ENCODE assay signal across 21 cellular contexts in genomic region chr21:42257091-42257760, GRCh38. TPM values are rescaled to one million over a fixed set of nuclear protein-coding genes. Genes with fewer than 3 reads are reported as not detected.
"Had no signal": no experiment of that assay in that cellular context is flagged by ENCODE, and none has a peak within 500 bp of the region (broad histone marks: within the 10 kb centered on the region; RNA-seq: fewer than 3 reads in every experiment).

No MANE protein-coding gene starts in this region.

- H3K4me3 ChIP-seq: right atrium auricular region, smooth muscle cell, thoracic aorta, upper lobe of right lung had no signal

- H3K36me3 Mint-ChIP-seq: activated naive CD4-positive, alpha-beta T cell treated with anti-CD3 and anti-CD28 coated beads, Interleukin-2, amount 50 U/mL, for 72 hours; WTC11 had no signal

- H3K27me3 Mint-ChIP-seq: activated CD4-positive, alpha-beta T cell treated with anti-CD3 and anti-CD28 coated beads for 36 hours; stimulated activated naive CD8-positive, alpha-beta T cell treated with anti-CD3 and anti-CD28 coated beads, Interleukin-15, amount 100 ng/mL, for 72 hours had no signal

- H3K27ac ChIP-seq: right atrium auricular region, thoracic aorta, upper lobe of right lung had no signal

- H3K9me3 ChIP-seq: right atrium auricular region, thoracic aorta, upper lobe of right lung had no signal

- H3K4me3 Mint-ChIP-seq: activated CD4-positive, alpha-beta T cell treated with anti-CD3 and anti-CD28 coated beads for 36 hours; nephron progenitor cell; stimulated activated naive CD8-positive, alpha-beta T cell treated with anti-CD3 and anti-CD28 coated beads, Interleukin-15, amount 100 ng/mL, for 72 hours; WTC11 had no signal

- H3K9me3 Mint-ChIP-seq: activated naive CD4-positive, alpha-beta T cell treated with anti-CD3 and anti-CD28 coated beads, Interleukin-2, amount 50 U/mL, for 72 hours; nephron progenitor cell; stimulated activated naive CD8-positive, alpha-beta T cell treated with anti-CD3 and anti-CD28 coated beads, Interleukin-15, amount 100 ng/mL, for 72 hours; WTC11 had no signal

- DNase-seq: activated CD4-positive, alpha-beta T cell treated with anti-CD3 and anti-CD28 coated beads for 36 hours; activated CD4-positive, alpha-beta T cell treated with anti-CD3 and anti-CD28 coated beads, Interleukin-2, amount 50 U/mL, for 48 hours; activated gamma-delta T cell treated with Interleukin-2 at 50 U/mL for 16 hours; amygdala; cortex of kidney; effector CD4-positive, alpha-beta T cell; hippocampal formation; islet precursor cell; midbrain; nephron progenitor cell; stimulated activated CD4-positive, alpha-beta T cell treated with anti-CD3 and anti-CD28 coated beads, Interleukin-4, amount 100 ng/mL, for 1 hour; stimulated activated naive CD8-positive, alpha-beta T cell treated with anti-CD3 and anti-CD28 coated beads, Interleukin-15, amount 100 ng/mL, for 72 hours; SW 1271; upper lobe of right lung had no signal

- H3K36me3 ChIP-seq: right atrium auricular region, thoracic aorta, upper lobe of right lung had no signal

- H3K27me3 ChIP-seq: right atrium auricular region, upper lobe of right lung had no signal

- H3K27ac Mint-ChIP-seq: activated CD4-positive, alpha-beta T cell treated with anti-CD3 and anti-CD28 coated beads for 36 hours; activated naive CD4-positive, alpha-beta T cell treated with anti-CD3 and anti-CD28 coated beads, Interleukin-2, amount 50 U/mL, for 72 hours; nephron progenitor cell; progenitor cell of endocrine pancreas; WTC11 had no signal

- H3K4me2 ChIP-seq: smooth muscle cell had no signal

RNA-seq across cellular contexts. Expression of gene TFF3, which starts 58.0 kb away (rescaled TPM):
- total RNA-seq: activated CD4-positive, alpha-beta T cell treated with anti-CD3 and anti-CD28 coated beads for 36 hours; activated naive CD4-positive, alpha-beta T cell treated with anti-CD3 and anti-CD28 coated beads, Interleukin-2, amount 50 U/mL, for 72 hours; osteoblast; smooth muscle cell had no signal
